8 cellular contexts compared by ENCODE assay signal in the genomic region with DNA sequence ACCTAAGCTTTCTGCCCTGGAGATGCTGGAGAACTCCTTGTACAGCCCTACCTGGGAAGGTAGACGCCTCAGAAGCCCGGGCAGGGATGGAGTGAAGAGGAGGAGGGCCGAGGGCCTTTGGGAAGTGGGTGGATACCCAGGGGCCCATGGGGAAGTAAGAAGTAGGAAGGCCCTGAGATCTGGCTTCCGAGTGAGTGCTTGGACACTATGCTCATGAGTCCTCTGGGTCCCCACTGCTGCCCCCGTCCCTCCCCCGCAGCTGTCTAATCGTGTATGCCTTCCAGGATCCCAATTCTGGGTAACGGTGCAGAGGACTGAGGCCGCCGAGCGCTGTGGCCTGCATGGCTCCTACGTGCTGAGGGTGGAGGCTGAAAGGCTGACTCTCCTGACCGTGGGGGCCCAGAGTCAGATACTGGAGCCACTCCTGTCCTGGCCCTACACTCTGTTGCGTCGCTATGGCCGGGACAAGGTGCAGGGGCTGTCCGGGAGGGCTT. TPM values are rescaled to one million over a fixed set of nuclear protein-coding genes. Genes with fewer than 3 reads are reported as not detected.
DNase-seq lines count a peak whose midpoint lies in the region; ATAC-seq and TF ChIP-seq lines count a peak whose summit lies in the region.

No MANE protein-coding gene starts in this region.

- H3K27ac ChIP-seq in heart left ventricle (peak overlapping the region in 10 of 12 donors; percentile 79 to 95 (median 89)), prostate gland (no peak overlapping the region)

- intact Hi-C loops in heart left ventricle (cut with DNase I): loop anchor here in 1 of 10 donors (2.0 kb wide), 1 partner anchor 49 kb away; the partner anchor contains the start of gene PCGF1
- intact Hi-C loops in prostate gland (cut with DNase I): no loop called here

- H3K4me3 ChIP-seq in GM06990 (replicated peaks; ENCODE audit: low read depth, low read length) (peak overlapping the region; percentile 83), heart left ventricle (peak overlapping the region; percentile 57 to 87 (median 72)), prostate gland (peak overlapping the region; percentile 55 to 71)

- H3K36me3 ChIP-seq in GM06990 (ENCODE audit: control insufficient read depth, insufficient read depth, low read length) (peaks cover 14% of the 10 kb centered on the region), heart left ventricle (peaks cover 0 to 14% (median 0%) of the 10 kb centered on the region in 9 donors), prostate gland (no peaks in the 10 kb centered on the region)

- TF ChIP-seq POLR2A in heart left ventricle (IDR thresholded peaks at IDR 0.05): no peak
- no peak for TF ChIP-seq POLR2A in prostate gland (IDR thresholded peaks at IDR 0.05)

- whole genome bisulfite sequencing in heart left ventricle, 4 donors: 67 to 85% (median 74%) methylated on average over 14 to 17 of the region's 17 CpGs
- WGBS in prostate gland: 81% methylated on average over 16 of the region's 17 CpGs

- ATAC-seq in heart left ventricle: peak in 1 of 4 donors; percentile 16
- no peak for ATAC-seq in HG03571 (IDR thresholded peaks at IDR 0.05; ENCODE audit: unreplicated experiment)
- ATAC-seq in HG02642 (IDR thresholded peaks at IDR 0.05; ENCODE audit: poor library complexity, unreplicated experiment): no peak

- H3K27me3 ChIP-seq in GM06990 (replicated peaks; ENCODE audit: control insufficient read depth, insufficient read depth, low read length) (no peaks in the 10 kb centered on the region), heart left ventricle (peaks cover 0 to 4% (median 0%) of the 10 kb centered on the region in 9 donors), prostate gland (replicated peaks; ENCODE audit: insufficient read depth) (no peaks in the 10 kb centered on the region)

- no peak for DNase-seq in GM06990 (ENCODE audit: extremely low read depth, insufficient read length)
- DNase-seq in SKM-1 treated with dmso at 0.1 percent for 144 hours (lab: John Stamatoyannopoulos, UW; ENCODE audit: unreplicated experiment): peak; percentile 13
- peak in 1 of 5 donors; percentile 56 for DNase-seq in heart left ventricle
- DNase-seq in prostate gland (ENCODE audit: low spot score): no peak
- DNase-seq in KG1 (lab: John Stamatoyannopoulos, UW): no peak
- DNase-seq in NCI-H526 (lab: John Stamatoyannopoulos, UW): no peak

- H3K9me3 ChIP-seq in heart left ventricle (no peaks in the 10 kb centered on the region), prostate gland (no peaks in the 10 kb centered on the region)

- no peak for TF ChIP-seq CTCF in GM06990 (IDR thresholded peaks at IDR 0.05; ENCODE audit: insufficient read depth, low read length, poor library complexity, severe bottlenecking)
- no peak for TF ChIP-seq CTCF in heart left ventricle (IDR thresholded peaks at IDR 0.05)
- no peak for TF ChIP-seq CTCF in prostate gland (IDR thresholded peaks at IDR 0.05)

- H3K4me1 ChIP-seq in heart left ventricle: peaks cover 0 to 31% (median 12%) of the 10 kb centered on the region in 12 donors
- no peaks in the 10 kb centered on the region for H3K4me1 ChIP-seq in prostate gland (replicated peaks)

RNA-seq across cellular contexts. Expression of gene DOK1, which starts 1.1 kb away (rescaled TPM):
- total RNA-seq in heart left ventricle (10 to 100 TPM in 1 of 9 donors, 1 to 10 TPM in 8; 2.6 to 11.6 (median 4.8) TPM), prostate gland (10 to 100 TPM in 1 of 2 donors, 1 to 10 TPM in 1; 4.5 to 18.9 TPM)
- polyA plus RNA-seq in heart left ventricle: 1 to 10 TPM; 2.4 to 6.0 TPM

RNA-seq across cellular contexts. Expression of gene LOXL3, which starts 1.9 kb away (rescaled TPM):
- total RNA-seq in heart left ventricle (1 to 10 TPM; 1.6 to 8.7 (median 3.0) TPM), prostate gland (10 to 100 TPM in 1 of 2 donors, 1 to 10 TPM in 1; 1.3 to 10.7 TPM)
- 1 to 10 TPM; 1.5 to 3.5 TPM for polyA plus RNA-seq in heart left ventricle

RNA-seq across cellular contexts. Expression of gene HTRA2, which starts 25.9 kb away (rescaled TPM):
- total RNA-seq in heart left ventricle: 10 to 100 TPM; 23.6 to 32.0 (median 24.8) TPM
- 10 to 100 TPM; 24.5 to 45.4 TPM for polyA plus RNA-seq in heart left ventricle
- total RNA-seq in prostate gland: 10 to 100 TPM; 19.1 to 37.9 TPM

RNA-seq across cellular contexts. Expression of gene AUP1, which starts 26.2 kb away (rescaled TPM):
- total RNA-seq in heart left ventricle (10 to 100 TPM; 33.6 to 74.5 (median 49.8) TPM), prostate gland (100 to 1,000 TPM; 101 to 124 TPM)
- 100 to 1,000 TPM in 1 of 2 donors, 10 to 100 TPM in 1; 77.9 to 168 TPM for polyA plus RNA-seq in heart left ventricle

RNA-seq across cellular contexts. Expression of gene DQX1, which starts 29.6 kb away (rescaled TPM):
- total RNA-seq in heart left ventricle: not detected
- not detected for polyA plus RNA-seq in heart left ventricle
- total RNA-seq in prostate gland: not detected

Comparison
In these comparisons a context has a peak if more than half of its experiments do, and no peak if none do; other contexts are left out.
1. H3K27ac ChIP-seq: peak in heart left ventricle (10 of 12); none in prostate gland (0 of 2).
2. Peak in every context shown above with its lines, with median percentiles within 50 percentile points of each other: H3K4me3 ChIP-seq.